Comparison of ENCODE assay signal across 2 cellular contexts in the genomic region with DNA sequence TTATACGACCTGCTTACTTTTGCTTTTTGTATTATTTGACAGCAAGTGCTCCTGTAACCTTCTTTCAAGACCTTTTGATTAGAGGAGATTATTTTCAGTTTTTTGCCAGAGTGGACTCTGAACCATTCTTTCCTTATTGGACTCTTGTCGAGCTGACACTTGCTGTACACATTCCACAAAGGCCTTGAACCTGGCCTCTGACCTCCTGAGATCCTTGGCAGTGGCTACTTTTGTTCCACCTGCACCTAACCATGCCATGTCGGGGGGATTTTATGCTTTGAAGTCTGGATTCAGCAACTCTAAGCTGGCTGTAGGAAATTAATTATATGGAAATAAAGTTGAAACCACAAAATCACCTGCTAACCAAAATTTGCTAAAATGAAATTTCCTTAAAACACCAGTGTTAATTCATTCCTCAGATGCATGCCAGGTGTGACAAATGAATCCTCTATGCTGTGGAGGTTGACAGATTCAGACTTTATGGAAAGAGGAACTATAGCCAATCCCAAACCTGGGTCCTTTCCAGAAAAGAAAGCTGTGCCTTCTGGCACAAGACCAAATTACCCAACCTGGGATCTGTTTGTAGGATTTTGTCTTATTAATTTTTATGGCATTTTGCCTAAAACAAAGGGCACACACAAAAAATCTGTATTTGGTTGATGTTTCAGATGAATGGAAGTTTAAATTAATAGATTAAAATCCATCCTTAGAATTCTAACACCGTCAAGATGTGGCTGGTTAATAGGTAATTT.
TF ChIP-seq lines count a peak whose summit lies in the region.

No MANE protein-coding gene starts in this region.

TF ChIP-seq in SK-N-SH, 30 proteins besides CTCF, POLR2A, EP300 and RAD21 (continued from another document):
- TF ChIP-seq, protein P1, sequence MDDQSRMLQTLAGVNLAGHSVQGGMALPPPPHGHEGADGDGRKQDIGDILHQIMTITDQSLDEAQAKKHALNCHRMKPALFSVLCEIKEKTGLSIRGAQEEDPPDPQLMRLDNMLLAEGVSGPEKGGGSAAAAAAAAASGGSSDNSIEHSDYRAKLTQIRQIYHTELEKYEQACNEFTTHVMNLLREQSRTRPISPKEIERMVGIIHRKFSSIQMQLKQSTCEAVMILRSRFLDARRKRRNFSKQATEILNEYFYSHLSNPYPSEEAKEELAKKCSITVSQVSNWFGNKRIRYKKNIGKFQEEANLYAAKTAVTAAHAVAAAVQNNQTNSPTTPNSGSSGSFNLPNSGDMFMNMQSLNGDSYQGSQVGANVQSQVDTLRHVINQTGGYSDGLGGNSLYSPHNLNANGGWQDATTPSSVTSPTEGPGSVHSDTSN (IDR thresholded peaks at IDR 0.05): no peak
- TF ChIP-seq RFX5 (IDR thresholded peaks at IDR 0.05; ENCODE audit: low read length) (no peak), RXRA (IDR thresholded peaks at IDR 0.05; ENCODE audit: borderline replicate concordance, low read depth) (no peak), YY1 (IDR thresholded peaks at IDR 0.05; ENCODE audit: low read depth) (no peak), FOXJ3 (CRISPR knock-in tag; IDR thresholded peaks at IDR 0.05) (no peak), TEAD4 (IDR thresholded peaks at IDR 0.05; ENCODE audit: borderline replicate concordance, insufficient read depth) (no peak), MEF2A (IDR thresholded peaks at IDR 0.05; ENCODE audit: borderline replicate concordance, low read depth) (no peak)
- TF ChIP-seq, protein P2, sequence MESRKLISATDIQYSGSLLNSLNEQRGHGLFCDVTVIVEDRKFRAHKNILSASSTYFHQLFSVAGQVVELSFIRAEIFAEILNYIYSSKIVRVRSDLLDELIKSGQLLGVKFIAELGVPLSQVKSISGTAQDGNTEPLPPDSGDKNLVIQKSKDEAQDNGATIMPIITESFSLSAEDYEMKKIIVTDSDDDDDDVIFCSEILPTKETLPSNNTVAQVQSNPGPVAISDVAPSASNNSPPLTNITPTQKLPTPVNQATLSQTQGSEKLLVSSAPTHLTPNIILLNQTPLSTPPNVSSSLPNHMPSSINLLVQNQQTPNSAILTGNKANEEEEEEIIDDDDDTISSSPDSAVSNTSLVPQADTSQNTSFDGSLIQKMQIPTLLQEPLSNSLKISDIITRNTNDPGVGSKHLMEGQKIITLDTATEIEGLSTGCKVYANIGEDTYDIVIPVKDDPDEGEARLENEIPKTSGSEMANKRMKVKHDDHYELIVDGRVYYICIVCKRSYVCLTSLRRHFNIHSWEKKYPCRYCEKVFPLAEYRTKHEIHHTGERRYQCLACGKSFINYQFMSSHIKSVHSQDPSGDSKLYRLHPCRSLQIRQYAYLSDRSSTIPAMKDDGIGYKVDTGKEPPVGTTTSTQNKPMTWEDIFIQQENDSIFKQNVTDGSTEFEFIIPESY (IDR thresholded peaks at IDR 0.05; ENCODE audit: borderline replicate concordance, low read depth): no peak
- TF ChIP-seq, protein P3, sequence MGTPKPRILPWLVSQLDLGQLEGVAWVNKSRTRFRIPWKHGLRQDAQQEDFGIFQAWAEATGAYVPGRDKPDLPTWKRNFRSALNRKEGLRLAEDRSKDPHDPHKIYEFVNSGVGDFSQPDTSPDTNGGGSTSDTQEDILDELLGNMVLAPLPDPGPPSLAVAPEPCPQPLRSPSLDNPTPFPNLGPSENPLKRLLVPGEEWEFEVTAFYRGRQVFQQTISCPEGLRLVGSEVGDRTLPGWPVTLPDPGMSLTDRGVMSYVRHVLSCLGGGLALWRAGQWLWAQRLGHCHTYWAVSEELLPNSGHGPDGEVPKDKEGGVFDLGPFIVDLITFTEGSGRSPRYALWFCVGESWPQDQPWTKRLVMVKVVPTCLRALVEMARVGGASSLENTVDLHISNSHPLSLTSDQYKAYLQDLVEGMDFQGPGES (IDR thresholded peaks at IDR 0.05; ENCODE audit: low read depth, low read length): no peak

TF ChIP-seq in SK-N-SH treated with all-trans-retinoic acid at 6 μM for 48 hours, 23 proteins besides CTCF, POLR2A, EP300 and RAD21 (continued from another document):
- TF ChIP-seq, protein P4, sequence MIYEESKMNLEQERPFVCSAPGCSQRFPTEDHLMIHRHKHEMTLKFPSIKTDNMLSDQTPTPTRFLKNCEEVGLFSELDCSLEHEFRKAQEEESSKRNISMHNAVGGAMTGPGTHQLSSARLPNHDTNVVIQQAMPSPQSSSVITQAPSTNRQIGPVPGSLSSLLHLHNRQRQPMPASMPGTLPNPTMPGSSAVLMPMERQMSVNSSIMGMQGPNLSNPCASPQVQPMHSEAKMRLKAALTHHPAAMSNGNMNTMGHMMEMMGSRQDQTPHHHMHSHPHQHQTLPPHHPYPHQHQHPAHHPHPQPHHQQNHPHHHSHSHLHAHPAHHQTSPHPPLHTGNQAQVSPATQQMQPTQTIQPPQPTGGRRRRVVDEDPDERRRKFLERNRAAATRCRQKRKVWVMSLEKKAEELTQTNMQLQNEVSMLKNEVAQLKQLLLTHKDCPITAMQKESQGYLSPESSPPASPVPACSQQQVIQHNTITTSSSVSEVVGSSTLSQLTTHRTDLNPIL (CRISPR knock-in tag; IDR thresholded peaks at IDR 0.05; ENCODE audit: low read depth): no peak
- TF ChIP-seq ISL1 (CRISPR knock-in tag; IDR thresholded peaks at IDR 0.05): no peak
